ENCODE assay signal across 9 cellular contexts in the genomic region with DNA sequence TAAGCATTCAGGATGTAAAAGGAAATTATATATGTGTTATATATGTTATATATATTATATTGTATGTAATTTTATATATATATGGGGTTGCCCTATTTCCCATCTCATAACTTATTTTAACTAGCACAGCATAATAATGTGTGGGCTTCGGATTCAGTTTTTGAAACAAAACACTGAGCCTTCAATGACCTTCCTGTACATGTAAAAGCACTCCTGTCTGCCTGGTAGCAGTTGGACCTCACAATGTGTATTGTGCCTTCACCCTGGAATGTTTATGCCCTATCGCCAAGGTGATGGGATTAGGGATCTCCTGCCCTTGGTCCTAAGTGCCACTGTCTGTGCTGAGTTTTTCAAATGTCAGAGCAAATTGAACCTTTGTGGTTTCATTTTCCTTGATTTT.
DNase-seq lines count a peak whose midpoint lies in the region; ATAC-seq and TF ChIP-seq lines count a peak whose summit lies in the region.
"Had no signal": no experiment of that assay in that cellular context is flagged by ENCODE, and none has a peak within 500 bp of the region (broad histone marks: within the 10 kb centered on the region; RNA-seq: fewer than 3 reads in every experiment).

No MANE protein-coding gene starts in this region.

- no peak overlapping the region for H3K27ac ChIP-seq in WERI-Rb-1
- H3K27ac ChIP-seq: BLaER1 treated with 17β-estradiol and CSF1 and Interleukin-3, amounts not matched to agents 10 nM and 100 nM had no signal

- no peaks in the 10 kb centered on the region for H3K9me3 ChIP-seq in WERI-Rb-1 (ENCODE audit: severe bottlenecking)

- ATAC-seq in GM21737 (IDR thresholded peaks at IDR 0.05; ENCODE audit: unreplicated experiment) (peak; percentile 34), WTC11 (0 out of 2 replicates have a peak, but pooled peaks have one; percentile 22), HG02840 (IDR thresholded peaks at IDR 0.05; ENCODE audit: low FRiP score, unreplicated experiment) (no peak)

- CTCF ChIA-PET in WTC11 (lab: Charles Lee): no interaction called here

- peaks cover 4% of the 10 kb centered on the region for H3K27me3 Mint-ChIP-seq in WTC11 (ENCODE audit: low read depth)
- H3K27me3 Mint-ChIP-seq in activated T-cell treated with anti-CD3 and anti-CD28 coated beads, Interleukin-2, amount 50 U/mL, for 24 hours: no peaks in the 10 kb centered on the region

- no peak overlapping the region for H3K4me3 Mint-ChIP-seq in WTC11
- no peak overlapping the region for H3K4me3 Mint-ChIP-seq in activated T-cell treated with anti-CD3 and anti-CD28 coated beads, Interleukin-2, amount 50 U/mL, for 24 hours

- no peaks in the 10 kb centered on the region for H3K4me1 Mint-ChIP-seq in WTC11
- H3K4me1 Mint-ChIP-seq in activated T-cell treated with anti-CD3 and anti-CD28 coated beads, Interleukin-2, amount 50 U/mL, for 24 hours (ENCODE audit: low read depth): no peaks in the 10 kb centered on the region

- no peaks in the 10 kb centered on the region for H3K36me3 ChIP-seq in WERI-Rb-1
- H3K36me3 ChIP-seq: BLaER1 treated with 17β-estradiol and CSF1 and Interleukin-3, amounts not matched to agents 10 nM and 100 nM had no signal

- no peak overlapping the region for H3K4me3 ChIP-seq in WERI-Rb-1 (ENCODE audit: low read depth, low read length)
- H3K4me3 ChIP-seq: BLaER1 treated with 17β-estradiol and CSF1 and Interleukin-3, amounts not matched to agents 10 nM and 100 nM had no signal

- peaks cover 26% of the 10 kb centered on the region for H3K9me3 Mint-ChIP-seq in WTC11
- H3K9me3 Mint-ChIP-seq in activated T-cell treated with anti-CD3 and anti-CD28 coated beads, Interleukin-2, amount 50 U/mL, for 24 hours: peaks cover 12% of the 10 kb centered on the region

- POLR2A ChIA-PET in WTC11 (lab: Charles Lee): no interaction called here

- no peak for TF ChIP-seq CTCF in WTC11 (IDR thresholded peaks at IDR 0.05)
- no peak for TF ChIP-seq CTCF in WERI-Rb-1 (IDR thresholded peaks at IDR 0.05; ENCODE audit: low read depth, low read length)

- peaks cover 27% of the 10 kb centered on the region for H3K36me3 Mint-ChIP-seq in WTC11
- no peaks in the 10 kb centered on the region for H3K36me3 Mint-ChIP-seq in activated T-cell treated with anti-CD3 and anti-CD28 coated beads, Interleukin-2, amount 50 U/mL, for 24 hours (ENCODE audit: low read depth)

- DNase-seq in Ammon's horn (ENCODE audit: low spot score) (peak; percentile 22), WTC11 (ENCODE audit: low spot score) (no peak), iPS DF 19.7 (ENCODE audit: low read depth, low spot score) (peak; percentile 15), iPS-NIHi7 (ENCODE audit: extremely low spot score) (no peak), WERI-Rb-1 (no peak)
- no peak for DNase-seq in activated T-cell treated with anti-CD3 and anti-CD28 coated beads, Interleukin-2, amount 50 U/mL, for 24 hours

- H3K27ac Mint-ChIP-seq in WTC11: no peak overlapping the region
- no peak overlapping the region for H3K27ac Mint-ChIP-seq in activated T-cell treated with anti-CD3 and anti-CD28 coated beads, Interleukin-2, amount 50 U/mL, for 24 hours

- H3K27me3 ChIP-seq in WERI-Rb-1 (ENCODE audit: insufficient read depth, low read depth, severe bottlenecking): no peaks in the 10 kb centered on the region
- H3K27me3 ChIP-seq: BLaER1 treated with 17β-estradiol and CSF1 and Interleukin-3, amounts not matched to agents 10 nM and 100 nM had no signal

TF ChIP-seq in WTC11, 78 proteins besides CTCF, POLR2A, EP300 and RAD21:
- TF ChIP-seq, protein P1, sequence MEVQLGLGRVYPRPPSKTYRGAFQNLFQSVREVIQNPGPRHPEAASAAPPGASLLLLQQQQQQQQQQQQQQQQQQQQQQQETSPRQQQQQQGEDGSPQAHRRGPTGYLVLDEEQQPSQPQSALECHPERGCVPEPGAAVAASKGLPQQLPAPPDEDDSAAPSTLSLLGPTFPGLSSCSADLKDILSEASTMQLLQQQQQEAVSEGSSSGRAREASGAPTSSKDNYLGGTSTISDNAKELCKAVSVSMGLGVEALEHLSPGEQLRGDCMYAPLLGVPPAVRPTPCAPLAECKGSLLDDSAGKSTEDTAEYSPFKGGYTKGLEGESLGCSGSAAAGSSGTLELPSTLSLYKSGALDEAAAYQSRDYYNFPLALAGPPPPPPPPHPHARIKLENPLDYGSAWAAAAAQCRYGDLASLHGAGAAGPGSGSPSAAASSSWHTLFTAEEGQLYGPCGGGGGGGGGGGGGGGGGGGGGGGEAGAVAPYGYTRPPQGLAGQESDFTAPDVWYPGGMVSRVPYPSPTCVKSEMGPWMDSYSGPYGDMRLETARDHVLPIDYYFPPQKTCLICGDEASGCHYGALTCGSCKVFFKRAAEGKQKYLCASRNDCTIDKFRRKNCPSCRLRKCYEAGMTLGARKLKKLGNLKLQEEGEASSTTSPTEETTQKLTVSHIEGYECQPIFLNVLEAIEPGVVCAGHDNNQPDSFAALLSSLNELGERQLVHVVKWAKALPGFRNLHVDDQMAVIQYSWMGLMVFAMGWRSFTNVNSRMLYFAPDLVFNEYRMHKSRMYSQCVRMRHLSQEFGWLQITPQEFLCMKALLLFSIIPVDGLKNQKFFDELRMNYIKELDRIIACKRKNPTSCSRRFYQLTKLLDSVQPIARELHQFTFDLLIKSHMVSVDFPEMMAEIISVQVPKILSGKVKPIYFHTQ (CRISPR knock-in tag; IDR thresholded peaks at IDR 0.05): no peak
- TF ChIP-seq, protein P2, sequence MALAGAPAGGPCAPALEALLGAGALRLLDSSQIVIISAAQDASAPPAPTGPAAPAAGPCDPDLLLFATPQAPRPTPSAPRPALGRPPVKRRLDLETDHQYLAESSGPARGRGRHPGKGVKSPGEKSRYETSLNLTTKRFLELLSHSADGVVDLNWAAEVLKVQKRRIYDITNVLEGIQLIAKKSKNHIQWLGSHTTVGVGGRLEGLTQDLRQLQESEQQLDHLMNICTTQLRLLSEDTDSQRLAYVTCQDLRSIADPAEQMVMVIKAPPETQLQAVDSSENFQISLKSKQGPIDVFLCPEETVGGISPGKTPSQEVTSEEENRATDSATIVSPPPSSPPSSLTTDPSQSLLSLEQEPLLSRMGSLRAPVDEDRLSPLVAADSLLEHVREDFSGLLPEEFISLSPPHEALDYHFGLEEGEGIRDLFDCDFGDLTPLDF (CRISPR knock-in tag; IDR thresholded peaks at IDR 0.05): no peak
- TF ChIP-seq JAZF1 (CRISPR knock-in tag; IDR thresholded peaks at IDR 0.05) (no peak), E2F5 (CRISPR knock-in tag; IDR thresholded peaks at IDR 0.05) (no peak), JUN (CRISPR knock-in tag; IDR thresholded peaks at IDR 0.05) (no peak), PRRX2 (CRISPR knock-in tag; IDR thresholded peaks at IDR 0.05) (no peak), ETV6 (CRISPR knock-in tag; IDR thresholded peaks at IDR 0.05) (no peak), NFYB (CRISPR knock-in tag; conservative IDR thresholded peaks at IDR 0.05; ENCODE audit: low read depth) (no peak)
- TF ChIP-seq, protein P3, sequence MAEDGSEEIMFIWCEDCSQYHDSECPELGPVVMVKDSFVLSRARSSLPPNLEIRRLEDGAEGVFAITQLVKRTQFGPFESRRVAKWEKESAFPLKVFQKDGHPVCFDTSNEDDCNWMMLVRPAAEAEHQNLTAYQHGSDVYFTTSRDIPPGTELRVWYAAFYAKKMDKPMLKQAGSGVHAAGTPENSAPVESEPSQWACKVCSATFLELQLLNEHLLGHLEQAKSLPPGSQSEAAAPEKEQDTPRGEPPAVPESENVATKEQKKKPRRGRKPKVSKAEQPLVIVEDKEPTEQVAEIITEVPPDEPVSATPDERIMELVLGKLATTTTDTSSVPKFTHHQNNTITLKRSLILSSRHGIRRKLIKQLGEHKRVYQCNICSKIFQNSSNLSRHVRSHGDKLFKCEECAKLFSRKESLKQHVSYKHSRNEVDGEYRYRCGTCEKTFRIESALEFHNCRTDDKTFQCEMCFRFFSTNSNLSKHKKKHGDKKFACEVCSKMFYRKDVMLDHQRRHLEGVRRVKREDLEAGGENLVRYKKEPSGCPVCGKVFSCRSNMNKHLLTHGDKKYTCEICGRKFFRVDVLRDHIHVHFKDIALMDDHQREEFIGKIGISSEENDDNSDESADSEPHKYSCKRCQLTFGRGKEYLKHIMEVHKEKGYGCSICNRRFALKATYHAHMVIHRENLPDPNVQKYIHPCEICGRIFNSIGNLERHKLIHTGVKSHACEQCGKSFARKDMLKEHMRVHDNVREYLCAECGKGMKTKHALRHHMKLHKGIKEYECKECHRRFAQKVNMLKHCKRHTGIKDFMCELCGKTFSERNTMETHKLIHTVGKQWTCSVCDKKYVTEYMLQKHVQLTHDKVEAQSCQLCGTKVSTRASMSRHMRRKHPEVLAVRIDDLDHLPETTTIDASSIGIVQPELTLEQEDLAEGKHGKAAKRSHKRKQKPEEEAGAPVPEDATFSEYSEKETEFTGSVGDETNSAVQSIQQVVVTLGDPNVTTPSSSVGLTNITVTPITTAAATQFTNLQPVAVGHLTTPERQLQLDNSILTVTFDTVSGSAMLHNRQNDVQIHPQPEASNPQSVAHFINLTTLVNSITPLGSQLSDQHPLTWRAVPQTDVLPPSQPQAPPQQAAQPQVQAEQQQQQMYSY (CRISPR knock-in tag; IDR thresholded peaks at IDR 0.05): no peak

Comparison
In these comparisons a context has a peak if more than half of its experiments do, and no peak if none do; other contexts are left out.
1. DNase-seq: peak in Ammon's horn (single experiment) and iPS DF 19.7 (single experiment); none in WTC11 (single experiment), iPS-NIHi7 (single experiment), activated T-cell treated with anti-CD3 and anti-CD28 coated beads, Interleukin-2, amount 50 U/mL, for 24 hours (single experiment) and WERI-Rb-1 (single experiment).